1 cellular context compared by ENCODE assay signal in the genomic region with DNA sequence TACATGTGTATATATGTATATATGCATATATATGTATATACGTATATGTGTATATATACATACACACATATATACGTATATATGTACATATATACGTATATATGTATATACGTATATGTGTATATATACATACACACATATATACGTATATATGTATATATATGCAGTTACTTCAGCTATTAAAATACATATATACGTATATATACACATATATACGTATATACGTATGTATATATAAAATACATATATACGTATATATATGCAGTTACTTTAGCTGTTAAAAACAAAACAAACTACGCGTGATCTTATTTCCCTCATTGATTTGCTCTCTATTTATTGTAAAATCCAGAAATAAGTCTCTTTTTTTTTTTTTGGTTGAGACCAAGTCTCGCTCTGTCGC.
TF ChIP-seq lines count a peak whose summit lies in the region.

No MANE protein-coding gene starts in this region.

TF ChIP-seq in K562, 482 proteins besides CTCF, POLR2A, EP300 and RAD21 (continued from another document and continues in another):
- TF ChIP-seq, protein P1, sequence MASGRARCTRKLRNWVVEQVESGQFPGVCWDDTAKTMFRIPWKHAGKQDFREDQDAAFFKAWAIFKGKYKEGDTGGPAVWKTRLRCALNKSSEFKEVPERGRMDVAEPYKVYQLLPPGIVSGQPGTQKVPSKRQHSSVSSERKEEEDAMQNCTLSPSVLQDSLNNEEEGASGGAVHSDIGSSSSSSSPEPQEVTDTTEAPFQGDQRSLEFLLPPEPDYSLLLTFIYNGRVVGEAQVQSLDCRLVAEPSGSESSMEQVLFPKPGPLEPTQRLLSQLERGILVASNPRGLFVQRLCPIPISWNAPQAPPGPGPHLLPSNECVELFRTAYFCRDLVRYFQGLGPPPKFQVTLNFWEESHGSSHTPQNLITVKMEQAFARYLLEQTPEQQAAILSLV (tag; IDR thresholded peaks at IDR 0.05) = no peak
- TF ChIP-seq ZNF444 (CRISPR knock-in tag; IDR thresholded peaks at IDR 0.05) (no peak), SP2 (IDR thresholded peaks at IDR 0.05; ENCODE audit: extremely low read depth, low read depth, low read length, poor library complexity, severe bottlenecking) (no peak), ZNF408 (CRISPR knock-in tag; IDR thresholded peaks at IDR 0.05; ENCODE audit: low read depth) (peak; percentile 95), ZKSCAN3 (CRISPR knock-in tag; IDR thresholded peaks at IDR 0.05) (peak; percentile 63; the same call in 1 of the 2 replicates), ZNF354B (CRISPR knock-in tag; IDR thresholded peaks at IDR 0.05) (no peak), PPARD (CRISPR knock-in tag; IDR thresholded peaks at IDR 0.05) (peak; percentile 90), ELF1 (tag; IDR thresholded peaks at IDR 0.05) (no peak), ZC3H11A (IDR thresholded peaks at IDR 0.05; ENCODE audit: low read depth, low read length) (no peak), ZSCAN29 (IDR thresholded peaks at IDR 0.05) (no peak), MTF1 (CRISPR knock-in tag; IDR thresholded peaks at IDR 0.05; ENCODE audit: borderline replicate concordance) (peak; percentile 96), SPI1 (IDR thresholded peaks at IDR 0.05; ENCODE audit: borderline replicate concordance, low read depth, low read length) (no peak), TBL1XR1 (IDR thresholded peaks at IDR 0.05; ENCODE audit: low read length in 2 of 2) (no peak), MTA2 (IDR thresholded peaks at IDR 0.05; ENCODE audit: low read depth) (no peak), NFIX (CRISPR knock-in tag; IDR thresholded peaks at IDR 0.05; ENCODE audit: low read depth) (peak; percentile 83), ZNF76 (CRISPR knock-in tag; IDR thresholded peaks at IDR 0.05; ENCODE audit: borderline replicate concordance) (peak; percentile 92), HDAC2 (IDR thresholded peaks at IDR 0.05) (no peak), ZNF384 (IDR thresholded peaks at IDR 0.05; ENCODE audit: low read depth, low read length) (no peak), CTBP1 (IDR thresholded peaks at IDR 0.05; ENCODE audit: borderline replicate concordance) (no peak), KLF6 (CRISPR knock-in tag; IDR thresholded peaks at IDR 0.05; ENCODE audit: borderline replicate concordance) (no peak), SIN3B (IDR thresholded peaks at IDR 0.05; ENCODE audit: low read depth) (no peak), EP400 (IDR thresholded peaks at IDR 0.05) (no peak), EHMT2 (IDR thresholded peaks at IDR 0.05) (no peak), RFX1 (IDR thresholded peaks at IDR 0.05) (no peak), ZBTB17 (CRISPR knock-in tag; IDR thresholded peaks at IDR 0.05) (no peak), TRIM28 (IDR thresholded peaks at IDR 0.05) (no peak), SRSF7 (optimal IDR thresholded peaks at IDR 0.05; ENCODE audit: low read depth, low read length) (no peak), CREM (IDR thresholded peaks at IDR 0.05; ENCODE audit: low read depth) (no peak), MYC (IDR thresholded peaks at IDR 0.05; ENCODE audit: low read depth, low read length) (no peak), MYC (CRISPR knock-in tag; IDR thresholded peaks at IDR 0.05; ENCODE audit: borderline replicate concordance, low read depth) (0 out of 2 replicates have a peak, but pooled peaks have one; percentile 56)
- TF ChIP-seq, protein P2, sequence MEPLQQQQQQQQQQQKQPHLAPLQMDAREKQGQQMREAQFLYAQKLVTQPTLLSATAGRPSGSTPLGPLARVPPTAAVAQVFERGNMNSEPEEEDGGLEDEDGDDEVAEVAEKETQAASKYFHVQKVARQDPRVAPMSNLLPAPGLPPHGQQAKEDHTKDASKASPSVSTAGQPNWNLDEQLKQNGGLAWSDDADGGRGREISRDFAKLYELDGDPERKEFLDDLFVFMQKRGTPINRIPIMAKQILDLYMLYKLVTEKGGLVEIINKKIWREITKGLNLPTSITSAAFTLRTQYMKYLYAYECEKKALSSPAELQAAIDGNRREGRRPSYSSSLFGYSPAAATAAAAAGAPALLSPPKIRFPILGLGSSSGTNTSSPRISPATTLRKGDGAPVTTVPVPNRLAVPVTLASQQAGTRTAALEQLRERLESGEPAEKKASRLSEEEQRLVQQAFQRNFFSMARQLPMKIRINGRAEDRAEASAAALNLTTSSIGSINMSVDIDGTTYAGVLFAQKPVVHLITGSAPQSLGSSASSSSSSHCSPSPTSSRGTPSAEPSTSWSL (CRISPR knock-in tag; IDR thresholded peaks at IDR 0.05; ENCODE audit: borderline replicate concordance) = no peak
- TF ChIP-seq, protein P3, sequence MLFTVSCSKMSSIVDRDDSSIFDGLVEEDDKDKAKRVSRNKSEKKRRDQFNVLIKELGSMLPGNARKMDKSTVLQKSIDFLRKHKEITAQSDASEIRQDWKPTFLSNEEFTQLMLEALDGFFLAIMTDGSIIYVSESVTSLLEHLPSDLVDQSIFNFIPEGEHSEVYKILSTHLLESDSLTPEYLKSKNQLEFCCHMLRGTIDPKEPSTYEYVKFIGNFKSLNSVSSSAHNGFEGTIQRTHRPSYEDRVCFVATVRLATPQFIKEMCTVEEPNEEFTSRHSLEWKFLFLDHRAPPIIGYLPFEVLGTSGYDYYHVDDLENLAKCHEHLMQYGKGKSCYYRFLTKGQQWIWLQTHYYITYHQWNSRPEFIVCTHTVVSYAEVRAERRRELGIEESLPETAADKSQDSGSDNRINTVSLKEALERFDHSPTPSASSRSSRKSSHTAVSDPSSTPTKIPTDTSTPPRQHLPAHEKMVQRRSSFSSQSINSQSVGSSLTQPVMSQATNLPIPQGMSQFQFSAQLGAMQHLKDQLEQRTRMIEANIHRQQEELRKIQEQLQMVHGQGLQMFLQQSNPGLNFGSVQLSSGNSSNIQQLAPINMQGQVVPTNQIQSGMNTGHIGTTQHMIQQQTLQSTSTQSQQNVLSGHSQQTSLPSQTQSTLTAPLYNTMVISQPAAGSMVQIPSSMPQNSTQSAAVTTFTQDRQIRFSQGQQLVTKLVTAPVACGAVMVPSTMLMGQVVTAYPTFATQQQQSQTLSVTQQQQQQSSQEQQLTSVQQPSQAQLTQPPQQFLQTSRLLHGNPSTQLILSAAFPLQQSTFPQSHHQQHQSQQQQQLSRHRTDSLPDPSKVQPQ (CRISPR knock-in tag; IDR thresholded peaks at IDR 0.05; ENCODE audit: borderline replicate concordance) = no peak
- TF ChIP-seq, protein P4, sequence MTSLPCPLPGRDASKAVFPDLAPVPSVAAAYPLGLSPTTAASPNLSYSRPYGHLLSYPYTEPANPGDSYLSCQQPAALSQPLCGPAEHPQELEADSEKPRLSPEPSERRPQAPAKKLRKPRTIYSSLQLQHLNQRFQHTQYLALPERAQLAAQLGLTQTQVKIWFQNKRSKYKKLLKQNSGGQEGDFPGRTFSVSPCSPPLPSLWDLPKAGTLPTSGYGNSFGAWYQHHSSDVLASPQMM (CRISPR knock-in tag; IDR thresholded peaks at IDR 0.05) = no peak
- TF ChIP-seq, protein P5, sequence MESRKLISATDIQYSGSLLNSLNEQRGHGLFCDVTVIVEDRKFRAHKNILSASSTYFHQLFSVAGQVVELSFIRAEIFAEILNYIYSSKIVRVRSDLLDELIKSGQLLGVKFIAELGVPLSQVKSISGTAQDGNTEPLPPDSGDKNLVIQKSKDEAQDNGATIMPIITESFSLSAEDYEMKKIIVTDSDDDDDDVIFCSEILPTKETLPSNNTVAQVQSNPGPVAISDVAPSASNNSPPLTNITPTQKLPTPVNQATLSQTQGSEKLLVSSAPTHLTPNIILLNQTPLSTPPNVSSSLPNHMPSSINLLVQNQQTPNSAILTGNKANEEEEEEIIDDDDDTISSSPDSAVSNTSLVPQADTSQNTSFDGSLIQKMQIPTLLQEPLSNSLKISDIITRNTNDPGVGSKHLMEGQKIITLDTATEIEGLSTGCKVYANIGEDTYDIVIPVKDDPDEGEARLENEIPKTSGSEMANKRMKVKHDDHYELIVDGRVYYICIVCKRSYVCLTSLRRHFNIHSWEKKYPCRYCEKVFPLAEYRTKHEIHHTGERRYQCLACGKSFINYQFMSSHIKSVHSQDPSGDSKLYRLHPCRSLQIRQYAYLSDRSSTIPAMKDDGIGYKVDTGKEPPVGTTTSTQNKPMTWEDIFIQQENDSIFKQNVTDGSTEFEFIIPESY (CRISPR knock-in tag; IDR thresholded peaks at IDR 0.05) = no peak
- TF ChIP-seq, protein P6, sequence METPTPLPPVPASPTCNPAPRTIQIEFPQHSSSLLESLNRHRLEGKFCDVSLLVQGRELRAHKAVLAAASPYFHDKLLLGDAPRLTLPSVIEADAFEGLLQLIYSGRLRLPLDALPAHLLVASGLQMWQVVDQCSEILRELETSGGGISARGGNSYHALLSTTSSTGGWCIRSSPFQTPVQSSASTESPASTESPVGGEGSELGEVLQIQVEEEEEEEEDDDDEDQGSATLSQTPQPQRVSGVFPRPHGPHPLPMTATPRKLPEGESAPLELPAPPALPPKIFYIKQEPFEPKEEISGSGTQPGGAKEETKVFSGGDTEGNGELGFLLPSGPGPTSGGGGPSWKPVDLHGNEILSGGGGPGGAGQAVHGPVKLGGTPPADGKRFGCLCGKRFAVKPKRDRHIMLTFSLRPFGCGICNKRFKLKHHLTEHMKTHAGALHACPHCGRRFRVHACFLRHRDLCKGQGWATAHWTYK (CRISPR knock-in tag; IDR thresholded peaks at IDR 0.05) = no peak
- TF ChIP-seq, protein P7, sequence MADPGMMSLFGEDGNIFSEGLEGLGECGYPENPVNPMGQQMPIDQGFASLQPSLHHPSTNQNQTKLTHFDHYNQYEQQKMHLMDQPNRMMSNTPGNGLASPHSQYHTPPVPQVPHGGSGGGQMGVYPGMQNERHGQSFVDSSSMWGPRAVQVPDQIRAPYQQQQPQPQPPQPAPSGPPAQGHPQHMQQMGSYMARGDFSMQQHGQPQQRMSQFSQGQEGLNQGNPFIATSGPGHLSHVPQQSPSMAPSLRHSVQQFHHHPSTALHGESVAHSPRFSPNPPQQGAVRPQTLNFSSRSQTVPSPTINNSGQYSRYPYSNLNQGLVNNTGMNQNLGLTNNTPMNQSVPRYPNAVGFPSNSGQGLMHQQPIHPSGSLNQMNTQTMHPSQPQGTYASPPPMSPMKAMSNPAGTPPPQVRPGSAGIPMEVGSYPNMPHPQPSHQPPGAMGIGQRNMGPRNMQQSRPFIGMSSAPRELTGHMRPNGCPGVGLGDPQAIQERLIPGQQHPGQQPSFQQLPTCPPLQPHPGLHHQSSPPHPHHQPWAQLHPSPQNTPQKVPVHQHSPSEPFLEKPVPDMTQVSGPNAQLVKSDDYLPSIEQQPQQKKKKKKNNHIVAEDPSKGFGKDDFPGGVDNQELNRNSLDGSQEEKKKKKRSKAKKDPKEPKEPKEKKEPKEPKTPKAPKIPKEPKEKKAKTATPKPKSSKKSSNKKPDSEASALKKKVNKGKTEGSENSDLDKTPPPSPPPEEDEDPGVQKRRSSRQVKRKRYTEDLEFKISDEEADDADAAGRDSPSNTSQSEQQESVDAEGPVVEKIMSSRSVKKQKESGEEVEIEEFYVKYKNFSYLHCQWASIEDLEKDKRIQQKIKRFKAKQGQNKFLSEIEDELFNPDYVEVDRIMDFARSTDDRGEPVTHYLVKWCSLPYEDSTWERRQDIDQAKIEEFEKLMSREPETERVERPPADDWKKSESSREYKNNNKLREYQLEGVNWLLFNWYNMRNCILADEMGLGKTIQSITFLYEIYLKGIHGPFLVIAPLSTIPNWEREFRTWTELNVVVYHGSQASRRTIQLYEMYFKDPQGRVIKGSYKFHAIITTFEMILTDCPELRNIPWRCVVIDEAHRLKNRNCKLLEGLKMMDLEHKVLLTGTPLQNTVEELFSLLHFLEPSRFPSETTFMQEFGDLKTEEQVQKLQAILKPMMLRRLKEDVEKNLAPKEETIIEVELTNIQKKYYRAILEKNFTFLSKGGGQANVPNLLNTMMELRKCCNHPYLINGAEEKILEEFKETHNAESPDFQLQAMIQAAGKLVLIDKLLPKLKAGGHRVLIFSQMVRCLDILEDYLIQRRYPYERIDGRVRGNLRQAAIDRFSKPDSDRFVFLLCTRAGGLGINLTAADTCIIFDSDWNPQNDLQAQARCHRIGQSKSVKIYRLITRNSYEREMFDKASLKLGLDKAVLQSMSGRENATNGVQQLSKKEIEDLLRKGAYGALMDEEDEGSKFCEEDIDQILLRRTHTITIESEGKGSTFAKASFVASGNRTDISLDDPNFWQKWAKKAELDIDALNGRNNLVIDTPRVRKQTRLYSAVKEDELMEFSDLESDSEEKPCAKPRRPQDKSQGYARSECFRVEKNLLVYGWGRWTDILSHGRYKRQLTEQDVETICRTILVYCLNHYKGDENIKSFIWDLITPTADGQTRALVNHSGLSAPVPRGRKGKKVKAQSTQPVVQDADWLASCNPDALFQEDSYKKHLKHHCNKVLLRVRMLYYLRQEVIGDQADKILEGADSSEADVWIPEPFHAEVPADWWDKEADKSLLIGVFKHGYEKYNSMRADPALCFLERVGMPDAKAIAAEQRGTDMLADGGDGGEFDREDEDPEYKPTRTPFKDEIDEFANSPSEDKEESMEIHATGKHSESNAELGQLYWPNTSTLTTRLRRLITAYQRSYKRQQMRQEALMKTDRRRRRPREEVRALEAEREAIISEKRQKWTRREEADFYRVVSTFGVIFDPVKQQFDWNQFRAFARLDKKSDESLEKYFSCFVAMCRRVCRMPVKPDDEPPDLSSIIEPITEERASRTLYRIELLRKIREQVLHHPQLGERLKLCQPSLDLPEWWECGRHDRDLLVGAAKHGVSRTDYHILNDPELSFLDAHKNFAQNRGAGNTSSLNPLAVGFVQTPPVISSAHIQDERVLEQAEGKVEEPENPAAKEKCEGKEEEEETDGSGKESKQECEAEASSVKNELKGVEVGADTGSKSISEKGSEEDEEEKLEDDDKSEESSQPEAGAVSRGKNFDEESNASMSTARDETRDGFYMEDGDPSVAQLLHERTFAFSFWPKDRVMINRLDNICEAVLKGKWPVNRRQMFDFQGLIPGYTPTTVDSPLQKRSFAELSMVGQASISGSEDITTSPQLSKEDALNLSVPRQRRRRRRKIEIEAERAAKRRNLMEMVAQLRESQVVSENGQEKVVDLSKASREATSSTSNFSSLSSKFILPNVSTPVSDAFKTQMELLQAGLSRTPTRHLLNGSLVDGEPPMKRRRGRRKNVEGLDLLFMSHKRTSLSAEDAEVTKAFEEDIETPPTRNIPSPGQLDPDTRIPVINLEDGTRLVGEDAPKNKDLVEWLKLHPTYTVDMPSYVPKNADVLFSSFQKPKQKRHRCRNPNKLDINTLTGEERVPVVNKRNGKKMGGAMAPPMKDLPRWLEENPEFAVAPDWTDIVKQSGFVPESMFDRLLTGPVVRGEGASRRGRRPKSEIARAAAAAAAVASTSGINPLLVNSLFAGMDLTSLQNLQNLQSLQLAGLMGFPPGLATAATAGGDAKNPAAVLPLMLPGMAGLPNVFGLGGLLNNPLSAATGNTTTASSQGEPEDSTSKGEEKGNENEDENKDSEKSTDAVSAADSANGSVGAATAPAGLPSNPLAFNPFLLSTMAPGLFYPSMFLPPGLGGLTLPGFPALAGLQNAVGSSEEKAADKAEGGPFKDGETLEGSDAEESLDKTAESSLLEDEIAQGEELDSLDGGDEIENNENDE (IDR thresholded peaks at IDR 0.05; ENCODE audit: low read depth, low read length) = no peak
- TF ChIP-seq, protein P8, sequence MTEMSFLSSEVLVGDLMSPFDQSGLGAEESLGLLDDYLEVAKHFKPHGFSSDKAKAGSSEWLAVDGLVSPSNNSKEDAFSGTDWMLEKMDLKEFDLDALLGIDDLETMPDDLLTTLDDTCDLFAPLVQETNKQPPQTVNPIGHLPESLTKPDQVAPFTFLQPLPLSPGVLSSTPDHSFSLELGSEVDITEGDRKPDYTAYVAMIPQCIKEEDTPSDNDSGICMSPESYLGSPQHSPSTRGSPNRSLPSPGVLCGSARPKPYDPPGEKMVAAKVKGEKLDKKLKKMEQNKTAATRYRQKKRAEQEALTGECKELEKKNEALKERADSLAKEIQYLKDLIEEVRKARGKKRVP (CRISPR knock-in tag; IDR thresholded peaks at IDR 0.05) = no peak
